19 cellular contexts compared by ENCODE assay signal in the genomic region with DNA sequence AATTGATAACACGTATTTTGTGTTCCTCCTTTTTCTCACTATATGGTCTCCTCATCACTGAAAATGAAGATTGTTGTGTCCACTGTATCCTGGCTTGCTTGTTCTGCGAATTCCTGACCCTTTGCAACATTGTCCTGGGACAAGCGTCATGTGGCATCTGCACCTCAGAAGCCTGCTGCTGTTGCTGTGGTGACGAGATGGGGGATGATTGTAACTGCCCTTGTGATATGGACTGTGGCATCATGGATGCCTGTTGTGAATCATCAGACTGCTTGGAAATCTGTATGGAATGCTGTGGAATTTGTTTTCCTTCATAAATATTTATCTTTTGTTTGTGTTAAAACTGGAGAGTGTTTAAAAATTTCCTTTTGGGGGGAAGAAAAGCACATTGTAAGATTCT.
DNase-seq lines count a peak whose midpoint lies in the region; FAIRE-seq and TF ChIP-seq lines count a peak whose summit lies in the region.
"Had no signal": no experiment of that assay in that cellular context is flagged by ENCODE, and none has a peak within 500 bp of the region (broad histone marks: within the 10 kb centered on the region; RNA-seq: fewer than 3 reads in every experiment).

No MANE protein-coding gene starts in this region.

- FAIRE-seq in HTR-8/SVneo (lab: Jason Lieb, UNC): no peak
- FAIRE-seq: frontal cortex, GM18507, H1, RCC 7860 had no signal

- no peak overlapping the region for H3K27ac ChIP-seq in CD4-positive, alpha-beta memory T cell (ENCODE audit: low read depth, low read length)
- H3K27ac ChIP-seq in osteoblast (ENCODE audit: low read depth, low read length) (peak overlapping the region; percentile 38), MM.1S (ENCODE audit: low read length) (no peak overlapping the region), uterus (no peak overlapping the region)
- H3K27ac ChIP-seq: adrenal gland, testis had no signal

- DNase-seq in CD4-positive, alpha-beta memory T cell: no peak
- DNase-seq in HTR-8/SVneo (ENCODE audit: insufficient read length, low spot score) (peak; percentile 0), fibroblast of gingiva (ENCODE audit: low read depth) (peak; percentile 87), osteoblast (ENCODE audit: insufficient read length, low spot score, missing footprints) (peak; percentile 79), ecto neural progenitor cell (ENCODE audit: low spot score) (no peak), MM.1S (no peak), DMS53 (lab: John Stamatoyannopoulos, UW) (no peak), uterus (no peak)
- DNase-seq: activated T-cell treated with anti-CD3 and anti-CD28 coated beads for 4 hours, adrenal gland, NCI-H187, NCI-H526, testis had no signal

- H2AFZ ChIP-seq in osteoblast (ENCODE audit: low read length) (no peak overlapping the region), MM.1S (ENCODE audit: low read length) (no peak overlapping the region)

- H3F3A ChIP-seq in MM.1S (ENCODE audit: insufficient read depth, low read length): no peaks in the 10 kb centered on the region

- TF ChIP-seq POLR2A in uterus (IDR thresholded peaks at IDR 0.05): no peak

- peak overlapping the region in 6 of 7 donors; percentile 29 to 67 (median 52) for H3K27ac Mint-ChIP-seq in CD4-positive, alpha-beta memory T cell
- H3K27ac Mint-ChIP-seq: dendritic cell treated with granulocyte-macrophage colony-stimulating factor and Interleukin-4, amounts not matched to agents 40 ng/mL and 50 ng/mL, for 4 days; mesothelial cell of epicardium had no signal

- peak overlapping the region in 3 of 8 donors; percentile 20 to 69 (median 54) for H3K4me3 Mint-ChIP-seq in CD4-positive, alpha-beta memory T cell
- H3K4me3 Mint-ChIP-seq: dendritic cell treated with granulocyte-macrophage colony-stimulating factor and Interleukin-4, amounts not matched to agents 40 ng/mL and 50 ng/mL, for 4 days; mesothelial cell of epicardium had no signal

- CTCF ChIA-PET in CD4-positive, alpha-beta memory T cell (lab: Charles Lee; ENCODE audit: partially characterized antibody): no interaction called here

- H3K9ac ChIP-seq in MM.1S (ENCODE audit: low read length): no peak overlapping the region

- peaks cover 5% of the 10 kb centered on the region for H3K79me2 ChIP-seq in osteoblast (ENCODE audit: insufficient read depth, low read length)
- peaks cover 17% of the 10 kb centered on the region for H3K79me2 ChIP-seq in MM.1S (ENCODE audit: low read length)

- intact Hi-C loops in CD4-positive, alpha-beta memory T cell (cut with micrococcal nuclease): loop anchor here (2.0 kb wide), 1 partner anchor 17 kb away; no protein-coding TSS in a partner anchor
- intact Hi-C loops in uterus (cut with DNase I; ENCODE audit: low total_unique reads): no loop called here

- no peak overlapping the region for H3K4me3 ChIP-seq in CD4-positive, alpha-beta memory T cell (ENCODE audit: low read length in 2 of 2)
- H3K4me3 ChIP-seq in osteoblast (ENCODE audit: insufficient read depth, low read length): no peak overlapping the region
- H3K4me3 ChIP-seq in MM.1S (ENCODE audit: low read length): no peak overlapping the region
- no peak overlapping the region for H3K4me3 ChIP-seq in uterus
- H3K4me3 ChIP-seq: adrenal gland, testis had no signal

- H3K27me3 ChIP-seq in CD4-positive, alpha-beta memory T cell (ENCODE audit: insufficient read depth, low read length): no peaks in the 10 kb centered on the region
- H3K27me3 ChIP-seq in osteoblast (ENCODE audit: insufficient read depth, low read length) (no peaks in the 10 kb centered on the region), MM.1S (replicated peaks; ENCODE audit: insufficient read depth, low read length) (no peaks in the 10 kb centered on the region), uterus (no peaks in the 10 kb centered on the region)
- H3K27me3 ChIP-seq: adrenal gland, testis had no signal

- H3K27me3 Mint-ChIP-seq in CD4-positive, alpha-beta memory T cell: no peaks in the 10 kb centered on the region
- H3K27me3 Mint-ChIP-seq: dendritic cell treated with granulocyte-macrophage colony-stimulating factor and Interleukin-4, amounts not matched to agents 40 ng/mL and 50 ng/mL, for 4 days had no signal

- no peaks in the 10 kb centered on the region for H4K20me1 ChIP-seq in osteoblast (ENCODE audit: insufficient read depth, low read length)
- no peaks in the 10 kb centered on the region for H4K20me1 ChIP-seq in MM.1S (ENCODE audit: insufficient read depth, low read length)

- peaks cover 45 to 71% (median 58%) of the 10 kb centered on the region in 4 donors for H3K4me1 Mint-ChIP-seq in CD4-positive, alpha-beta memory T cell
- H3K4me1 Mint-ChIP-seq: mesothelial cell of epicardium had no signal

- no peaks in the 10 kb centered on the region for H3K9me2 ChIP-seq in MM.1S (replicated peaks; ENCODE audit: insufficient read depth, low read length)

- no peak overlapping the region for H3K4me2 ChIP-seq in osteoblast (ENCODE audit: insufficient read depth, low read length)
- H3K4me2 ChIP-seq in MM.1S (ENCODE audit: low read depth, low read length): no peak overlapping the region

- H3K9me3 ChIP-seq in CD4-positive, alpha-beta memory T cell (ENCODE audit: control insufficient read depth in 1 of 2, low read length in 2 of 2): no peaks in the 10 kb centered on the region
- no peaks in the 10 kb centered on the region for H3K9me3 ChIP-seq in osteoblast (ENCODE audit: low read depth, low read length)
- H3K9me3 ChIP-seq in MM.1S (replicated peaks; ENCODE audit: insufficient read depth, low read length): no peaks in the 10 kb centered on the region
- H3K9me3 ChIP-seq in uterus: no peaks in the 10 kb centered on the region
- H3K9me3 ChIP-seq: adrenal gland, testis had no signal

- no peaks in the 10 kb centered on the region for H3K9me3 Mint-ChIP-seq in CD4-positive, alpha-beta memory T cell
- H3K9me3 Mint-ChIP-seq: dendritic cell treated with granulocyte-macrophage colony-stimulating factor and Interleukin-4, amounts not matched to agents 40 ng/mL and 50 ng/mL, for 4 days had no signal

- H3K4me1 ChIP-seq in CD4-positive, alpha-beta memory T cell (ENCODE audit: insufficient read depth, low read length): peaks cover 66% of the 10 kb centered on the region
- H3K4me1 ChIP-seq in osteoblast (ENCODE audit: insufficient read depth, low read length): peaks cover 3% of the 10 kb centered on the region
- no peaks in the 10 kb centered on the region for H3K4me1 ChIP-seq in MM.1S (ENCODE audit: low read length)
- H3K4me1 ChIP-seq in uterus: peaks cover 0 to 14% of the 10 kb centered on the region in 2 donors
- H3K4me1 ChIP-seq: testis had no signal

- no peak for TF ChIP-seq CTCF in osteoblast (IDR thresholded peaks at IDR 0.05; ENCODE audit: extremely low read depth, low read depth, low read length)
- TF ChIP-seq CTCF in MM.1S (IDR thresholded peaks at IDR 0.05; ENCODE audit: low read length): no peak
- no peak for TF ChIP-seq CTCF in uterus (IDR thresholded peaks at IDR 0.05)

- H3K36me3 Mint-ChIP-seq in CD4-positive, alpha-beta memory T cell: peaks cover 47 to 50% of the 10 kb centered on the region in 2 donors

- peaks cover 5% of the 10 kb centered on the region for H3K36me3 ChIP-seq in CD4-positive, alpha-beta memory T cell (ENCODE audit: insufficient read depth, low read length)
- H3K36me3 ChIP-seq in osteoblast (ENCODE audit: insufficient read depth, low read length): peaks cover 5% of the 10 kb centered on the region
- peaks cover 4% of the 10 kb centered on the region; the same call in 1 of the 2 replicates for H3K36me3 ChIP-seq in MM.1S (replicated peaks; ENCODE audit: insufficient read depth, low read length)
- no peaks in the 10 kb centered on the region for H3K36me3 ChIP-seq in uterus
- H3K36me3 ChIP-seq: adrenal gland had no signal

- POLR2A ChIA-PET in CD4-positive, alpha-beta memory T cell (lab: Charles Lee; ENCODE audit: partially characterized antibody): no interaction called here

Comparison
In these comparisons a context has a peak if more than half of its experiments do, and no peak if none do; other contexts are left out.
1. DNase-seq: peak in HTR-8/SVneo (single experiment), fibroblast of gingiva (single experiment) and osteoblast (single experiment); none in CD4-positive, alpha-beta memory T cell (0 of 5), ecto neural progenitor cell (single experiment), MM.1S (single experiment), DMS53 (single experiment) and uterus (0 of 2).